18 cellular contexts compared by ENCODE assay signal in genomic region chr2:45570671-45571334, GRCh38. TPM values are rescaled to one million over a fixed set of nuclear protein-coding genes. Genes with fewer than 3 reads are reported as not detected.
DNase-seq lines count a peak whose midpoint lies in the region; ATAC-seq, FAIRE-seq and TF ChIP-seq lines count a peak whose summit lies in the region.
"Had no signal": no experiment of that assay in that cellular context is flagged by ENCODE, and none has a peak within 500 bp of the region (broad histone marks: within the 10 kb centered on the region; RNA-seq: fewer than 3 reads in every experiment).

No MANE protein-coding gene starts in this region.

- H2BK120ac ChIP-seq in H1 (replicated peaks; ENCODE audit: low read depth, low read length) (no peak overlapping the region), mesenchymal stem cell (ENCODE audit: low read depth, low read length) (no peak overlapping the region)

- no peak overlapping the region for H3K23ac ChIP-seq in H1 (ENCODE audit: insufficient read length)
- no peak overlapping the region for H3K23ac ChIP-seq in mesenchymal stem cell (ENCODE audit: low read length in 2 of 2)

- H2AK5ac ChIP-seq in H1 (ENCODE audit: low read depth, low read length) (no peak overlapping the region), mesenchymal stem cell (ENCODE audit: low read length, severe bottlenecking) (no peak overlapping the region)

- no peak overlapping the region for H2BK15ac ChIP-seq in H1 (ENCODE audit: low read length)
- no peak overlapping the region for H2BK15ac ChIP-seq in mesenchymal stem cell (ENCODE audit: low read depth, poor library complexity, severe bottlenecking)

- intact Hi-C loops in right cardiac atrium (cut with DNase I), result no loop called here

- H3K18ac ChIP-seq in H1 (ENCODE audit: extremely low read depth, low read length), result no peak overlapping the region
- no peak overlapping the region for H3K18ac ChIP-seq in mesenchymal stem cell (ENCODE audit: low read depth in 1 of 2, low read length in 2 of 2)

- H2AFZ ChIP-seq in Loucy (ENCODE audit: low read length) (no peak overlapping the region), H1 (ENCODE audit: low read length) (no peak overlapping the region), mesenchymal stem cell (ENCODE audit: low read depth, low read length) (no peak overlapping the region)

- H3K4me3 ChIP-seq in Loucy (ENCODE audit: low read length, poor library complexity, severe bottlenecking) (no peak overlapping the region), H1 (ENCODE audit: extremely low read depth in 1 of 4, insufficient read depth in 2 of 4, low read depth in 3 of 4, low read length in 4 of 4) (no peak overlapping the region), mesenchymal stem cell (ENCODE audit: insufficient read depth in 1 of 2, low read depth in 1 of 2, low read length in 2 of 2) (no peak overlapping the region), right cardiac atrium (ENCODE audit: low read length) (no peak overlapping the region)
- H3K4me3 ChIP-seq: left ventricle myocardium inferior, thoracic aorta had no signal

- 82% methylated on average over 3 of the region's 3 CpGs; no CpG with 5 or more reads in 1 of the 2 experiments for WGBS in H1 (ENCODE audit: extremely low coverage in 1 of 2, insufficient coverage in 1 of 2, insufficient read length in 1 of 2, insufficient replicate concordance in 2 of 2, low coverage in 1 of 2, low lambda C conversion rate in 2 of 2, missing lambda C conversion rate in 1 of 2), 2 experiments
- WGBS in mesenchymal stem cell, result 27% methylated on average over 3 of the region's 3 CpGs
- WGBS in right cardiac atrium, result 84% methylated on average over 3 of the region's 3 CpGs

- H2BK5ac ChIP-seq in H1 (ENCODE audit: low read depth, low read length) (no peak overlapping the region), mesenchymal stem cell (ENCODE audit: low read depth, low read length, poor library complexity, severe bottlenecking) (no peak overlapping the region)

- H3K9me3 ChIP-seq in Loucy (ENCODE audit: insufficient read depth, low read depth, low read length) (peaks cover 6% of the 10 kb centered on the region; the same call in 1 of the 2 replicates), H1 (ENCODE audit: insufficient read depth in 2 of 2, low read depth in 1 of 2, low read length in 1 of 2) (no peaks in the 10 kb centered on the region), mesenchymal stem cell (ENCODE audit: control insufficient read depth, low read length) (no peaks in the 10 kb centered on the region), right cardiac atrium (ENCODE audit: control insufficient read depth, low read length) (no peaks in the 10 kb centered on the region)
- H3K9me3 ChIP-seq: left ventricle myocardium inferior, thoracic aorta had no signal

- peaks cover 17% of the 10 kb centered on the region; the same call in 1 of the 2 replicates for H3F3A ChIP-seq in Loucy (ENCODE audit: low read depth)

- no peaks in the 10 kb centered on the region for H3K79me1 ChIP-seq in H1 (ENCODE audit: low read depth, low read length)
- H3K79me1 ChIP-seq in mesenchymal stem cell (replicated peaks; ENCODE audit: low read length, poor library complexity, severe bottlenecking), result peaks cover 5% of the 10 kb centered on the region

- H4K8ac ChIP-seq in H1 (ENCODE audit: extremely low read depth, insufficient read depth, low read length) (no peak overlapping the region), mesenchymal stem cell (ENCODE audit: low read length) (no peak overlapping the region)

- H3K4me1 ChIP-seq in Loucy (ENCODE audit: insufficient read depth, low read length, poor library complexity, severe bottlenecking), result peaks cover 59% of the 10 kb centered on the region
- peaks cover 0 to 6% (median 3%) of the 10 kb centered on the region in 4 experiments; a peak in 2 of 7 replicates for H3K4me1 ChIP-seq in H1 (replicated peaks in 1 of 4; ENCODE audit: control insufficient read depth in 3 of 4, insufficient read depth in 4 of 4, low read length in 3 of 4)
- peaks cover 2% of the 10 kb centered on the region for H3K4me1 ChIP-seq in mesenchymal stem cell (ENCODE audit: control insufficient read depth, insufficient read depth, low read depth, low read length)
- H3K4me1 ChIP-seq in right cardiac atrium (ENCODE audit: control insufficient read depth, insufficient read depth, low read length), result no peaks in the 10 kb centered on the region

- ATAC-seq in right cardiac atrium, result no peak
- ATAC-seq: esophagus mucosa had no signal

- no peak overlapping the region for H3K56ac ChIP-seq in H1 (replicated peaks; ENCODE audit: insufficient read length, low read depth, low read length)

- H3K9me2 ChIP-seq in Loucy (replicated peaks; ENCODE audit: low read depth, low read length), result no peaks in the 10 kb centered on the region

- no peak overlapping the region for H4K5ac ChIP-seq in H1 (ENCODE audit: insufficient read length, low read depth, low read length)

- DNase-seq in ELR (ENCODE audit: low read depth), result peak; percentile 24
- DNase-seq in H1 (ENCODE audit: low read depth in 1 of 2, low spot score in 2 of 2), result peak in 1 of 2 experiments; percentile 2
- peak; percentile 56 for DNase-seq in mesenchymal stem cell
- no peak for DNase-seq in activated CD8-positive, alpha-beta memory T cell treated with anti-CD3 and anti-CD28 coated beads, Interleukin-2, amount 50 U/mL, for 4 hours
- DNase-seq in HT-29 (ENCODE audit: low spot score), result no peak
- no peak for DNase-seq in right cardiac atrium
- DNase-seq in activated CD4-positive, alpha-beta T cell treated with anti-CD3 and anti-CD28 coated beads for 1 hour, result no peak
- DNase-seq: activated effector memory CD4-positive, alpha-beta T cell treated with anti-CD3 and anti-CD28 coated beads, Interleukin-2, amount 50 U/mL, for 16 hours; anterior cingulate cortex; left ventricle myocardium inferior; NCI-H1694 treated with DMSO at 0.1 percent for 48 hours; NCI-H69; stimulated activated CD4-positive, alpha-beta T cell treated with anti-CD3 and anti-CD28 coated beads, Interleukin-4, amount 100 ng/mL, for 1 hour; WERI-Rb-1 had no signal

- H3K27me3 ChIP-seq in Loucy (ENCODE audit: insufficient read depth, low read length, poor library complexity, severe bottlenecking) (no peaks in the 10 kb centered on the region), H1 (replicated peaks in 1 of 4; ENCODE audit: control insufficient read depth in 3 of 4, extremely low read depth in 1 of 4, insufficient read depth in 3 of 4, low read length in 3 of 4) (no peaks in the 10 kb centered on the region), mesenchymal stem cell (ENCODE audit: control insufficient read depth in 1 of 2, insufficient read depth in 1 of 2, low read length in 2 of 2) (no peaks in the 10 kb centered on the region), right cardiac atrium (ENCODE audit: control insufficient read depth, insufficient read depth) (no peaks in the 10 kb centered on the region)

- H3K4me2 ChIP-seq in Loucy (ENCODE audit: low read depth, low read length, poor library complexity, severe bottlenecking) (peak overlapping the region; percentile 38), H1 (ENCODE audit: insufficient read depth in 1 of 2, low read depth in 2 of 2, low read length in 2 of 2) (no peak overlapping the region), mesenchymal stem cell (ENCODE audit: low read length, poor library complexity, severe bottlenecking) (no peak overlapping the region)

- H3K14ac ChIP-seq in H1 (ENCODE audit: insufficient read length) (no peak overlapping the region), mesenchymal stem cell (ENCODE audit: low read length in 2 of 2) (no peak overlapping the region)

- TF ChIP-seq RAD21 in H1 (IDR thresholded peaks at IDR 0.05 in 1 of 2, conservative IDR thresholded peaks at IDR 0.05 in 1 of 2; ENCODE audit: low read depth in 2 of 2, low read length in 2 of 2), result no peak

- no peak overlapping the region for H4K91ac ChIP-seq in H1 (replicated peaks; ENCODE audit: insufficient read length, low read length)
- no peak overlapping the region for H4K91ac ChIP-seq in mesenchymal stem cell (ENCODE audit: low read length)

- no peaks in the 10 kb centered on the region for H3K23me2 ChIP-seq in H1 (ENCODE audit: low read depth, low read length)

- TF ChIP-seq POLR2A in H1 (IDR thresholded peaks at IDR 0.05; ENCODE audit: control extremely low read depth in 1 of 2, low read depth in 2 of 2, low read length in 2 of 2), result no peak

- no peak overlapping the region for H3K4ac ChIP-seq in H1 (replicated peaks; ENCODE audit: insufficient read length, low read depth, low read length)
- H3K4ac ChIP-seq in mesenchymal stem cell (ENCODE audit: low read depth in 1 of 2, low read length in 2 of 2), result no peak overlapping the region

- FAIRE-seq in H1 (lab: Jason Lieb, UNC), result no peak
- FAIRE-seq: D721Med had no signal

- H2BK12ac ChIP-seq in H1 (ENCODE audit: low read depth, low read length) (no peak overlapping the region), mesenchymal stem cell (ENCODE audit: low read length in 2 of 2) (no peak overlapping the region)

- POLR2A ChIA-PET in H1 (lab: Charles Lee; ENCODE audit: partially characterized antibody), result interaction anchor here (1.0 kb wide), 1 partner anchor 8 kb away, joined by 3 read pairs; no protein-coding TSS in a partner anchor

- H3K27ac ChIP-seq in H1 (ENCODE audit: low read depth, low read length) (no peak overlapping the region), mesenchymal stem cell (ENCODE audit: low read length, poor library complexity, severe bottlenecking) (no peak overlapping the region), right cardiac atrium (ENCODE audit: low read length) (no peak overlapping the region)
- H3K27ac ChIP-seq: left ventricle myocardium inferior, thoracic aorta, WERI-Rb-1 had no signal

- H2BK20ac ChIP-seq in H1 (ENCODE audit: low read length), result no peak overlapping the region

- H3K79me2 ChIP-seq in Loucy (ENCODE audit: insufficient read depth, low read length) (peaks cover 23% of the 10 kb centered on the region), H1 (ENCODE audit: control insufficient read depth in 1 of 2, insufficient read depth in 2 of 2, low read length in 2 of 2) (no peaks in the 10 kb centered on the region)

- TF ChIP-seq EP300 in H1 (IDR thresholded peaks at IDR 0.05; ENCODE audit: borderline replicate concordance in 1 of 2, low read depth in 2 of 2, low read length in 2 of 2), result no peak

- TF ChIP-seq CTCF in Loucy (conservative IDR thresholded peaks at IDR 0.05; ENCODE audit: low read length) (no peak), H1 (IDR thresholded peaks at IDR 0.05; ENCODE audit: control extremely low read depth in 1 of 3, insufficient read depth in 1 of 3, low read depth in 1 of 3, low read length in 3 of 3) (no peak)

- H4K20me1 ChIP-seq in Loucy (ENCODE audit: insufficient read depth, low read length, poor library complexity, severe bottlenecking) (no peaks in the 10 kb centered on the region), H1 (replicated peaks in 1 of 2; ENCODE audit: control insufficient read depth in 1 of 2, insufficient read depth in 2 of 2, low read length in 2 of 2) (no peaks in the 10 kb centered on the region)

- peak overlapping the region; percentile 26 for H3K9ac ChIP-seq in Loucy (ENCODE audit: low read depth, low read length, poor library complexity, severe bottlenecking)
- no peak overlapping the region for H3K9ac ChIP-seq in H1 (replicated peaks in 1 of 4; ENCODE audit: extremely low read depth in 1 of 4, low read depth in 3 of 4, low read length in 3 of 4)
- H3K9ac ChIP-seq in mesenchymal stem cell (ENCODE audit: low read length), result no peak overlapping the region

- H3K36me3 ChIP-seq in Loucy (ENCODE audit: insufficient read depth, low read length), result peaks cover 30% of the 10 kb centered on the region
- H3K36me3 ChIP-seq in H1 (ENCODE audit: control insufficient read depth in 2 of 4, insufficient read depth in 4 of 4, low read length in 3 of 4), result peaks cover 0 to 11% (median 3%) of the 10 kb centered on the region in 4 experiments; a peak in 3 of 8 replicates
- H3K36me3 ChIP-seq in mesenchymal stem cell (ENCODE audit: control insufficient read depth in 1 of 2, insufficient read depth in 2 of 2, low read depth in 1 of 2, low read length in 2 of 2), result peaks cover 0 to 28% of the 10 kb centered on the region in 2 experiments
- H3K36me3 ChIP-seq: thoracic aorta had no signal

- CTCF ChIA-PET in H1 (lab: Charles Lee; ENCODE audit: partially characterized antibody), result interaction anchor here (0.8 kb wide), 1 partner anchor 11 kb away, joined by 3 read pairs; no protein-coding TSS in a partner anchor

RNA-seq across cellular contexts. Expression of gene SRBD1, which starts 40.3 kb away (rescaled TPM):
- total RNA-seq in H1 (2021; fragmentation: NEBNext Ultra II Directional; extraction: Animal tissue kit (Norgen Biotek cat#: 25700)), result 20.0 and 20.4 TPM in 2 replicates
- 2.5 and 4.6 TPM in 2 replicates for polyA plus RNA-seq in H1 (2011; rRNA removed)
- 6.7 TPM for polyA plus RNA-seq in H1 (2011; cell fraction: cytosol; rRNA removed)
- polyA plus RNA-seq in H1 (2011; cell fraction: nucleus; rRNA removed), result 2.6 TPM
- polyA plus RNA-seq in H1 (2012, experiment 1 of 2), result 11.2 to 17.7 TPM (median 12.4 TPM) in 4 replicates
- 1.1 TPM for polyA plus RNA-seq in H1 (2012, experiment 2 of 2)
- polyA plus RNA-seq in H1 (2013, experiment 1 of 2), result 13.0 TPM
- 13.8 TPM for polyA plus RNA-seq in H1 (2013, experiment 2 of 2)
- polyA minus RNA-seq in H1 (2011; rRNA and poly(A)+ RNA removed), result 23.5 and 33.4 TPM in 2 replicates
- polyA minus RNA-seq in H1 (2011; cell fraction: cytosol; rRNA and poly(A)+ RNA removed), result 10.4 TPM
- polyA minus RNA-seq in H1 (2011; cell fraction: nucleus; rRNA and poly(A)+ RNA removed), result 52.1 TPM
- 7.5 TPM for polyA plus RNA-seq in mesenchymal stem cell (2013, experiment 1 of 2)
- polyA plus RNA-seq in mesenchymal stem cell (2013, experiment 2 of 2), result 7.7 TPM
- total RNA-seq in HT-29 (2014; rRNA removed; shearing (Covaris generic)), result 4.3 and 5.8 TPM in 2 replicates
- 10 to 100 TPM in 3 of 4 donors, 1 to 10 TPM in 1; 9.1 to 13.6 (median 13.1) TPM for total RNA-seq in right cardiac atrium
- 4.2 TPM for polyA plus RNA-seq in right cardiac atrium

Comparison
In these comparisons a context has a peak if more than half of its experiments do, and no peak if none do; other contexts are left out.
1. DNase-seq: peak in ELR (single experiment) and mesenchymal stem cell (single experiment); none in activated CD8-positive, alpha-beta memory T cell treated with anti-CD3 and anti-CD28 coated beads, Interleukin-2, amount 50 U/mL, for 4 hours (single experiment), HT-29 (single experiment), right cardiac atrium (0 of 3) and activated CD4-positive, alpha-beta T cell treated with anti-CD3 and anti-CD28 coated beads for 1 hour (single experiment).